Comparison of ENCODE assay signal across 26 cellular contexts in genomic region chr20:41440882-41441281, GRCh38.
DNase-seq lines count a peak whose midpoint lies in the region; ATAC-seq and TF ChIP-seq lines count a peak whose summit lies in the region.
"Had no signal": no experiment of that assay in that cellular context is flagged by ENCODE, and none has a peak within 500 bp of the region (broad histone marks: within the 10 kb centered on the region; RNA-seq: fewer than 3 reads in every experiment).

No MANE protein-coding gene starts in this region.

- peak overlapping the region; percentile 19 for H3K27ac Mint-ChIP-seq in central memory CD8-positive, alpha-beta T cell (ENCODE audit: low read depth)

- H3K9me3 Mint-ChIP-seq in central memory CD8-positive, alpha-beta T cell, result no peaks in the 10 kb centered on the region
- H3K9me3 Mint-ChIP-seq: CD8-positive, alpha-beta memory T cell had no signal

- H3K4me1 ChIP-seq in Karpas-422 (ENCODE audit: low read length), result peaks cover 27% of the 10 kb centered on the region
- peaks cover 31% of the 10 kb centered on the region for H3K4me1 ChIP-seq in psoas muscle

- no peak overlapping the region for H3K4me3 Mint-ChIP-seq in central memory CD8-positive, alpha-beta T cell
- H3K4me3 Mint-ChIP-seq: CD8-positive, alpha-beta memory T cell had no signal

- H3K27ac ChIP-seq in Karpas-422 (ENCODE audit: low read length) (peak overlapping the region; percentile 61), psoas muscle (peak overlapping the region; percentile 60)
- H3K27ac ChIP-seq: 22Rv1; BLaER1 treated with 17β-estradiol and CSF1 and Interleukin-3, amounts not matched to agents 10 nM and 100 nM; PC-9; RWPE1 had no signal

- no peak overlapping the region for H3K4me3 ChIP-seq in Karpas-422 (ENCODE audit: low read length)
- H3K4me3 ChIP-seq in psoas muscle, result no peak overlapping the region
- H3K4me3 ChIP-seq: BLaER1 treated with 17β-estradiol and CSF1 and Interleukin-3, amounts not matched to agents 10 nM and 100 nM; MG63; PC-9 had no signal

- 34 to 60% (median 37%) methylated on average over 3 of the region's 3 CpGs for WGBS in psoas muscle, 3 donors

- H3K36me3 ChIP-seq in Karpas-422 (ENCODE audit: insufficient read depth, low read length) (peaks cover 34% of the 10 kb centered on the region), psoas muscle (ENCODE audit: insufficient read depth in 1 of 2, low read depth in 1 of 2) (peaks cover 3 to 89% of the 10 kb centered on the region in 2 donors)

- DNase-seq in NCI-H2171 treated with DMSO at 0.1 percent for 48 hours (lab: John Stamatoyannopoulos, UW) (peak; percentile 5), NCI-H2171 (lab: John Stamatoyannopoulos, UW) (no peak), Karpas-422 (no peak), psoas muscle (no peak), DMS79 (lab: John Stamatoyannopoulos, UW) (no peak)
- no peak for DNase-seq in central memory CD8-positive, alpha-beta T cell (ENCODE audit: low spot score in 2 of 2)
- DNase-seq: ACHN; Calu3; CD8-positive, alpha-beta memory T cell; DMS153; EL; MG63; NCI-H1048; NCI-H1436 treated with DMSO at 0.1 percent for 48 hours; NCI-H1930; NCI-H226; NCI-H510A treated with DMSO at 0.1 percent for 48 hours; NCI-H748 treated with DMSO at 0.1 percent for 48 hours; PC-9; SHP77 treated with DMSO at 0.1 percent for 48 hours; SK-N-SH had no signal

- H4K20me1 ChIP-seq in Karpas-422 (ENCODE audit: insufficient read depth, low read depth, low read length), result no peaks in the 10 kb centered on the region

- H3K27me3 ChIP-seq in Karpas-422 (ENCODE audit: low read length), result no peaks in the 10 kb centered on the region
- no peaks in the 10 kb centered on the region for H3K27me3 ChIP-seq in psoas muscle (ENCODE audit: insufficient read depth in 3 of 3, low read length in 2 of 3)
- H3K27me3 ChIP-seq: BLaER1 treated with 17β-estradiol and CSF1 and Interleukin-3, amounts not matched to agents 10 nM and 100 nM; MG63 had no signal

- H3K4me2 ChIP-seq in Karpas-422 (ENCODE audit: low read depth, low read length, poor library complexity, severe bottlenecking), result peak overlapping the region; percentile 4
- H3K4me2 ChIP-seq: BLaER1 treated with 17β-estradiol and CSF1 and Interleukin-3, amounts not matched to agents 10 nM and 100 nM; PC-9; SK-N-SH had no signal

- TF ChIP-seq CTCF in psoas muscle (IDR thresholded peaks at IDR 0.05), result no peak

- H3K36me3 Mint-ChIP-seq in central memory CD8-positive, alpha-beta T cell (ENCODE audit: insufficient read depth), result peaks cover 39% of the 10 kb centered on the region

- H2AFZ ChIP-seq in Karpas-422 (ENCODE audit: low read length), result no peak overlapping the region
- H2AFZ ChIP-seq: PC-9 had no signal

- intact Hi-C loops in psoas muscle (cut with DNase I), result no loop called here

- no peaks in the 10 kb centered on the region for H3K79me2 ChIP-seq in Karpas-422 (ENCODE audit: low read length)

- H3K4me1 Mint-ChIP-seq in central memory CD8-positive, alpha-beta T cell, result peaks cover 15% of the 10 kb centered on the region

- H3K9me3 ChIP-seq in Karpas-422 (ENCODE audit: low read length) (no peaks in the 10 kb centered on the region), psoas muscle (no peaks in the 10 kb centered on the region)
- H3K9me3 ChIP-seq: MG63, SK-N-SH had no signal

- H3K27me3 Mint-ChIP-seq in central memory CD8-positive, alpha-beta T cell, result no peaks in the 10 kb centered on the region
- H3K27me3 Mint-ChIP-seq: CD8-positive, alpha-beta memory T cell had no signal

- H3K9ac ChIP-seq in Karpas-422 (ENCODE audit: low read length), result no peak overlapping the region
- H3K9ac ChIP-seq: BLaER1 treated with 17β-estradiol and CSF1 and Interleukin-3, amounts not matched to agents 10 nM and 100 nM; SK-N-SH had no signal

- H3K9me2 ChIP-seq in Karpas-422 (replicated peaks; ENCODE audit: insufficient read depth, low read length), result no peaks in the 10 kb centered on the region
- H3K9me2 ChIP-seq: SK-N-SH had no signal

- ATAC-seq in central memory CD8-positive, alpha-beta T cell (replicated peaks; ENCODE audit: extremely low read depth, poor library complexity, severe bottlenecking), result no peak
- ATAC-seq in psoas muscle (peak in 3 of 4 donors; percentile 60 to 85 (median 63)), HG02970 (IDR thresholded peaks at IDR 0.05; ENCODE audit: low FRiP score, unreplicated experiment) (no peak), GM19351 (IDR thresholded peaks at IDR 0.05; ENCODE audit: unreplicated experiment) (no peak)

Comparison
In these comparisons a context has a peak if more than half of its experiments do, and no peak if none do; other contexts are left out.
1. ATAC-seq: peak in psoas muscle (3 of 4); none in central memory CD8-positive, alpha-beta T cell (single experiment), HG02970 (single experiment) and GM19351 (single experiment).